Comparison of ENCODE assay signal across 8 cellular contexts in genomic region chr2:9473985-9474360, GRCh38. TPM values are rescaled to one million over a fixed set of nuclear protein-coding genes. Genes with fewer than 3 reads are reported as not detected.
A peak's percentile ranks its signal among the peaks of the same experiment; 100 is the strongest.
DNase-seq lines count a peak whose midpoint lies in the region; ATAC-seq, FAIRE-seq and TF ChIP-seq lines count a peak whose summit lies in the region.

No MANE protein-coding gene starts in this region.

- TF ChIP-seq CTCF in parathyroid adenoma (IDR thresholded peaks at IDR 0.05) (no peak), tibial nerve (IDR thresholded peaks at IDR 0.05) (no peak)

- no peaks in the 10 kb centered on the region for H3K36me3 ChIP-seq in parathyroid adenoma (ENCODE audit: control insufficient read depth, insufficient read depth, low read length)
- peaks cover 0 to 40% (median 0%) of the 10 kb centered on the region in 3 donors for H3K36me3 ChIP-seq in tibial nerve

- H3K4me1 ChIP-seq in parathyroid adenoma = peaks cover 3% of the 10 kb centered on the region
- peaks cover 0 to 46% (median 16%) of the 10 kb centered on the region in 4 donors for H3K4me1 ChIP-seq in tibial nerve

- TF ChIP-seq POLR2A in tibial nerve (IDR thresholded peaks at IDR 0.05) = no peak

- ATAC-seq in GM21423 (IDR thresholded peaks at IDR 0.05; ENCODE audit: unreplicated experiment) = peak; percentile 27

- peaks cover 8% of the 10 kb centered on the region for H3K79me2 ChIP-seq in parathyroid adenoma

- peak overlapping the region; percentile 99 for H2AFZ ChIP-seq in parathyroid adenoma

- no peak for FAIRE-seq in frontal cortex (lab: Jason Lieb, UNC)

- H3K9ac ChIP-seq in parathyroid adenoma = no peak overlapping the region

- no peak for TF ChIP-seq EP300 in tibial nerve (IDR thresholded peaks at IDR 0.05)

- H3K9me3 ChIP-seq in parathyroid adenoma (ENCODE audit: control insufficient read depth, low read length) = no peaks in the 10 kb centered on the region
- no peaks in the 10 kb centered on the region for H3K9me3 ChIP-seq in tibial nerve

- peak overlapping the region; percentile 13 for H3K27ac ChIP-seq in parathyroid adenoma
- H3K27ac ChIP-seq in tibial nerve = peak overlapping the region; percentile 70 to 94 (median 93)

- peak overlapping the region; percentile 77 for H3K4me2 ChIP-seq in parathyroid adenoma (ENCODE audit: low read length)

- 14 to 33% methylated on average over 5 to 37 of the region's 39 CpGs for WGBS in tibial nerve, 2 donors

- DNase-seq in AG08396 (ENCODE audit: low spot score) = peak; percentile 61
- DNase-seq in NAMALWA (ENCODE audit: low spot score) = peak; percentile 23
- DNase-seq in activated effector memory CD4-positive, alpha-beta T cell treated with Interleukin-2 at 50 U/mL for 16 hours = peak; percentile 66
- DNase-seq in frontal cortex (ENCODE audit: low spot score in 2 of 2) = peak; percentile 66 to 68
- DNase-seq in tibial nerve (ENCODE audit: low spot score in 2 of 2) = no peak
- no peak for DNase-seq in UCSD-AML1 (lab: John Stamatoyannopoulos, UW; ENCODE audit: unreplicated experiment)

- H3K27me3 ChIP-seq in parathyroid adenoma (ENCODE audit: control insufficient read depth, insufficient read depth, low read length) = no peaks in the 10 kb centered on the region
- no peaks in the 10 kb centered on the region for H3K27me3 ChIP-seq in tibial nerve

- H3K4me3 ChIP-seq in parathyroid adenoma (ENCODE audit: low read depth, low read length) = peak overlapping the region; percentile 78
- H3K4me3 ChIP-seq in tibial nerve = peak overlapping the region; percentile 68 to 87 (median 76)

RNA-seq across cellular contexts. Expression of gene IAH1, which starts 0.4 kb away (rescaled TPM):
- 62.4 TPM for total RNA-seq in frontal cortex
- 10 to 100 TPM; 41.9 to 55.1 (median 50.9) TPM for total RNA-seq in tibial nerve

RNA-seq across cellular contexts. Expression of gene CPSF3, which starts 50.5 kb away (rescaled TPM):
- total RNA-seq in frontal cortex (39.9 TPM), tibial nerve (10 to 100 TPM; 18.6 to 43.9 (median 25.0) TPM)

RNA-seq across cellular contexts. Expression of gene ITGB1BP1, which starts 50.6 kb away (rescaled TPM):
- total RNA-seq in frontal cortex = 45.7 TPM
- 10 to 100 TPM; 65.9 to 97.3 (median 89.0) TPM for total RNA-seq in tibial nerve

Comparison
In these comparisons a context has a peak if more than half of its experiments do, and no peak if none do; other contexts are left out.
1. DNase-seq: peak in AG08396 (single experiment), NAMALWA (single experiment), activated effector memory CD4-positive, alpha-beta T cell treated with Interleukin-2 at 50 U/mL for 16 hours (single experiment) and frontal cortex (2 of 2); none in tibial nerve (0 of 2) and UCSD-AML1 (single experiment).